15 cellular contexts compared by ENCODE assay signal in the genomic region with DNA sequence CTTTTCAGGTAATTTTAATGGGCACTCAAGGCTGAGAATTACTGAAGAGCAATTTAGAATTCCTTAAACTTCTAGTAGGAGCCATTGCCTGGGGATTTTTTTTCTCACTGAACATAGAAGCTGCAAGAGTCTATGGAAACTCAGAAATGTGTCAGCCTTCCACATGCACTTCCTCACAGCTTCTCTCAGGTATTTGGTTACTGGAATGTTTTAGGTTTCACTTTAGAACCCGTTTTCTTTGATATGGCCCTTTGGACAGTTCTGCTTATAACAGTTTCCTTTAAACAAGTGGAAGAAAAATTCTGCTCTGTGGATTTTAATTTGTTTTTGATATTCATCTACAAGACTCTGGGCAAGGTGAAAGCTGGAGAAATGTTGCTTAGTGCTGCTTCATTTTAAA.
"Had no signal": no experiment of that assay in that cellular context is flagged by ENCODE, and none has a peak within 500 bp of the region (broad histone marks: within the 10 kb centered on the region; RNA-seq: fewer than 3 reads in every experiment).

No MANE protein-coding gene starts in this region.

- H3K9me3 ChIP-seq: ascending aorta, lower lobe of right lung, uterus had no signal

- H3K27me3 ChIP-seq: ascending aorta, foreskin keratinocyte, neural progenitor cell, uterus had no signal

- H2AFZ ChIP-seq: neural progenitor cell had no signal

- H3K9ac ChIP-seq: neural progenitor cell had no signal

- ATAC-seq: foreskin keratinocyte; lower lobe of right lung; stimulated activated memory B cell treated with anti-CD40 and anti-IgM and Interleukin-4, amounts not matched to agents 10 μg/mL and 1 μg/mL and 100 μg/mL, for 72 hours had no signal

- FAIRE-seq: endothelial cell of umbilical vein had no signal

- H3K4me2 ChIP-seq: neural progenitor cell had no signal

- H3K4me3 ChIP-seq: ascending aorta, lower lobe of right lung, neural progenitor cell, uterus had no signal

- H3K27ac ChIP-seq: ascending aorta, foreskin keratinocyte, lower lobe of right lung, neural progenitor cell, uterus had no signal

- H3K4me1 ChIP-seq: ascending aorta, foreskin keratinocyte, lower lobe of right lung, neural progenitor cell, uterus had no signal

- DNase-seq: activated CD4-positive, alpha-beta T cell treated with anti-CD3 and anti-CD28 coated beads, Interleukin-2, amount 50 U/mL, for 4 hours; activated CD4-positive, CD25-positive, alpha-beta regulatory T cell treated with anti-CD3 and anti-CD28 coated beads, Interleukin-2, amount 50 U/mL, for 72 hours; activated naive CD4-positive, alpha-beta T cell treated with anti-CD3 and anti-CD28 coated beads, Interleukin-2, amount 10 ng/mL, durations not matched to agents 7 days and 5 days; activated T-cell treated with anti-CD3 and anti-CD28 coated beads for 4 hours; central memory CD4-positive, alpha-beta T cell; effector CD8-positive, alpha-beta T cell; lower lobe of right lung; midbrain; T1000; uterus had no signal

- H3K36me3 ChIP-seq: ascending aorta, neural progenitor cell, uterus had no signal
